In the genomic region with DNA sequence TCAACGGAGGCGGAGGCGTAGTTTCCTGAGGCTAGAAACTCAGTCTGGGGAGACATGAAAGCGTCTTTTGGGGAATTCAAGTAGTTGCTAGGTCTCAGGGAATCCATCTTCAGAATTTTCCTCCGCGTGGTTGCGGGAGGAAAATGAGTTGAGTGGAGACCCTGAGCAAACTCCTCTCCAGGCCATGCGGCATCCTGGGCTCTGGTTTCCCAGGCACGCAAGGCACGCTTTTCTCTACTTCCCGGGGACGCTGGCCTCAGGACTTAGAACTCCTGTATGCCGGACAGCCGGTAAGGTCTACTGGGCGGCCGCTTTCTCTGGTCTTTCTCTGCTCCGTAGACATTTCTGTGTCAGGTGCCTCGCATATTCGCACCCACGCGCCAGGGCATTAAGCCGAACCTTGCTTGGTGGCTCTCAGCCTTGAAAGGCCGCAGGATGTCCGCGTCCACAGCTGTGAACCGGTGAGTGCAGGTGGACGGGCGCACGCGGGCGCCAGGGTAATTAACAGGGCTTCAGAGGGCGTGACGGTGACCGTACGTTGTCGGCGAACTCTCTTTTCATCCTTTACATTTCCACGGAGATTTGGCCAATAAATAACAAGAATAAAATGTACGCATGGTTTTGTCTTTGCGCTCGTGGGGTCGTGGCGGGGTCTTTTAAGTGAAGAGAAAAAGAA, we compare ENCODE assay signal across 8 cellular contexts. TPM values are rescaled to one million over a fixed set of nuclear protein-coding genes. Genes with fewer than 3 reads are reported as not detected.
DNase-seq lines count a peak whose midpoint lies in the region; ATAC-seq and TF ChIP-seq lines count a peak whose summit lies in the region.

No MANE protein-coding gene starts in this region.

- H3K36me3 ChIP-seq in SK-N-SH (replicated peaks in 1 of 2; ENCODE audit: control insufficient read depth in 1 of 2, insufficient read depth in 2 of 2, low read length in 1 of 2) = no peaks in the 10 kb centered on the region
- H3K36me3 ChIP-seq in iPS-18a (ENCODE audit: control insufficient read depth, low read depth, low read length) = no peaks in the 10 kb centered on the region

- H3K4me3 ChIP-seq in SK-N-SH (ENCODE audit: low read depth in 2 of 2, low read length in 1 of 2) = peak overlapping the region; percentile 62 to 80
- H3K4me3 ChIP-seq in iPS-18a (ENCODE audit: low read length) = peak overlapping the region; percentile 75

- H3K27ac Mint-ChIP-seq in activated T-cell treated with anti-CD3 and anti-CD28 coated beads, Interleukin-2, amount 50 U/mL, for 72 hours = no peak overlapping the region
- H3K27ac Mint-ChIP-seq in stimulated activated naive CD8-positive, alpha-beta T cell treated with anti-CD3 and anti-CD28 coated beads, Interleukin-15, amount 100 ng/mL, for 72 hours = peak overlapping the region in 1 of 2 donors; percentile 71

- peak overlapping the region; percentile 90 for H3K4me2 ChIP-seq in SK-N-SH

- DNase-seq in SK-N-SH (no peak), NCI-H446 (lab: John Stamatoyannopoulos, UW) (no peak), superior temporal gyrus (ENCODE audit: extremely low spot score) (no peak)
- DNase-seq in activated T-cell treated with anti-CD3 and anti-CD28 coated beads, Interleukin-2, amount 50 U/mL, for 72 hours = peak in 1 of 2 donors; percentile 5
- DNase-seq in stimulated activated naive CD8-positive, alpha-beta T cell treated with anti-CD3 and anti-CD28 coated beads, Interleukin-15, amount 100 ng/mL, for 72 hours = no peak

- 91% methylated on average over 43 of the region's 43 CpGs for WGBS in SK-N-SH (ENCODE audit: low lambda C conversion rate)

- TF ChIP-seq RAD21 in SK-N-SH (IDR thresholded peaks at IDR 0.05; ENCODE audit: low read length) = no peak

- peaks cover 0 to 26% of the 10 kb centered on the region in 2 experiments; a peak in 3 of 4 replicates for H3K4me1 ChIP-seq in SK-N-SH (ENCODE audit: control insufficient read depth in 1 of 2, insufficient read depth in 2 of 2, low read depth in 1 of 2, low read length in 1 of 2)
- H3K4me1 ChIP-seq in iPS-18a (ENCODE audit: control insufficient read depth, low read depth, low read length) = peaks cover 36% of the 10 kb centered on the region

- H3K27ac ChIP-seq in SK-N-SH (ENCODE audit: low read depth in 2 of 2, low read length in 1 of 2) = no peak overlapping the region
- no peak overlapping the region for H3K27ac ChIP-seq in iPS-18a (ENCODE audit: low read length)

- no peak for TF ChIP-seq EP300 in SK-N-SH (IDR thresholded peaks at IDR 0.05; ENCODE audit: borderline replicate concordance in 1 of 2, low read depth in 1 of 2, low read length in 1 of 2)

- H3K4me1 Mint-ChIP-seq in activated T-cell treated with anti-CD3 and anti-CD28 coated beads, Interleukin-2, amount 50 U/mL, for 72 hours (ENCODE audit: low read depth) = peaks cover 32% of the 10 kb centered on the region
- peaks cover 36% of the 10 kb centered on the region for H3K4me1 Mint-ChIP-seq in stimulated activated naive CD8-positive, alpha-beta T cell treated with anti-CD3 and anti-CD28 coated beads, Interleukin-15, amount 100 ng/mL, for 72 hours

- CTCF ChIA-PET in SK-N-SH (lab: Yijun Ruan, JAX) = interaction anchor here (1.1 to 2.7 kb wide), 5 partner anchors 8 to 32 kb away, joined by 3 to 13 read pairs (median 11); no protein-coding TSS in a partner anchor

- no peaks in the 10 kb centered on the region for H3K9me3 Mint-ChIP-seq in activated T-cell treated with anti-CD3 and anti-CD28 coated beads, Interleukin-2, amount 50 U/mL, for 72 hours
- no peaks in the 10 kb centered on the region for H3K9me3 Mint-ChIP-seq in stimulated activated naive CD8-positive, alpha-beta T cell treated with anti-CD3 and anti-CD28 coated beads, Interleukin-15, amount 100 ng/mL, for 72 hours

- H3K36me3 Mint-ChIP-seq in activated T-cell treated with anti-CD3 and anti-CD28 coated beads, Interleukin-2, amount 50 U/mL, for 72 hours (ENCODE audit: insufficient read depth in 2 of 2) = peaks cover 2 to 3% of the 10 kb centered on the region in 2 donors

- H4K20me1 ChIP-seq in SK-N-SH (ENCODE audit: insufficient read depth) = no peaks in the 10 kb centered on the region

- H3K9ac ChIP-seq in SK-N-SH = no peak overlapping the region
- no peak overlapping the region for H3K9ac ChIP-seq in iPS-18a (ENCODE audit: low read length)

- H3K27me3 Mint-ChIP-seq in activated T-cell treated with anti-CD3 and anti-CD28 coated beads, Interleukin-2, amount 50 U/mL, for 72 hours (ENCODE audit: low read depth) = peaks cover 55% of the 10 kb centered on the region
- peaks cover 61% of the 10 kb centered on the region for H3K27me3 Mint-ChIP-seq in stimulated activated naive CD8-positive, alpha-beta T cell treated with anti-CD3 and anti-CD28 coated beads, Interleukin-15, amount 100 ng/mL, for 72 hours

- H3F3A ChIP-seq in SK-N-SH (replicated peaks; ENCODE audit: insufficient read depth) = peaks cover 9% of the 10 kb centered on the region

- ATAC-seq in SK-N-SH treated with all-trans-retinoic acid at 6 μM for 48 hours = no peak
- ATAC-seq in activated T-cell treated with anti-CD3 and anti-CD28 coated beads, Interleukin-2, amount 50 U/mL, for 72 hours (replicated peaks in 1 of 2) = peak in 1 of 2 donors; percentile 31
- ATAC-seq in stimulated activated naive CD8-positive, alpha-beta T cell treated with anti-CD3 and anti-CD28 coated beads, Interleukin-15, amount 100 ng/mL, for 72 hours = no peak
- ATAC-seq in GM21723 (IDR thresholded peaks at IDR 0.05; ENCODE audit: unreplicated experiment) = no peak

- 0 out of 2 replicates have a peak overlapping the region, but pooled peaks have one; percentile 79 for H2AFZ ChIP-seq in SK-N-SH (ENCODE audit: low read depth)

- TF ChIP-seq CTCF in SK-N-SH (IDR thresholded peaks at IDR 0.05) = no peak

- H3K9me2 ChIP-seq in SK-N-SH = no peaks in the 10 kb centered on the region

- no peaks in the 10 kb centered on the region for H3K9me3 ChIP-seq in SK-N-SH
- no peaks in the 10 kb centered on the region for H3K9me3 ChIP-seq in iPS-18a (ENCODE audit: control insufficient read depth, low read depth, low read length)

- no peaks in the 10 kb centered on the region for H3K79me2 ChIP-seq in SK-N-SH (ENCODE audit: insufficient read depth)

- POLR2A ChIA-PET in SK-N-SH (lab: Yijun Ruan, JAX) = no interaction called here

- no peaks in the 10 kb centered on the region for H3K27me3 ChIP-seq in SK-N-SH (ENCODE audit: insufficient read depth)
- peaks cover 59% of the 10 kb centered on the region for H3K27me3 ChIP-seq in iPS-18a (ENCODE audit: control insufficient read depth, insufficient read depth, low read length)

- H3K4me3 Mint-ChIP-seq in activated T-cell treated with anti-CD3 and anti-CD28 coated beads, Interleukin-2, amount 50 U/mL, for 72 hours = peak overlapping the region; percentile 75 to 78
- H3K4me3 Mint-ChIP-seq in stimulated activated naive CD8-positive, alpha-beta T cell treated with anti-CD3 and anti-CD28 coated beads, Interleukin-15, amount 100 ng/mL, for 72 hours = peak overlapping the region; percentile 73 to 85

TF ChIP-seq in SK-N-SH, 30 proteins besides CTCF, POLR2A, EP300 and RAD21 (continues in another document):
- TF ChIP-seq CHD2 (IDR thresholded peaks at IDR 0.05; ENCODE audit: low read length, partially characterized antibody) (no peak), GATA2 (CRISPR knock-in tag; IDR thresholded peaks at IDR 0.05) (no peak), RCOR1 (IDR thresholded peaks at IDR 0.05; ENCODE audit: low read length) (no peak), SIN3A (IDR thresholded peaks at IDR 0.05; ENCODE audit: borderline replicate concordance, low read depth, low read length) (no peak), EZH2phosphoT487 (IDR thresholded peaks at IDR 0.05; ENCODE audit: borderline replicate concordance, low read depth) (no peak), TEAD4 (IDR thresholded peaks at IDR 0.05; ENCODE audit: borderline replicate concordance, insufficient read depth) (no peak), YY1 (IDR thresholded peaks at IDR 0.05; ENCODE audit: low read depth) (no peak)
- TF ChIP-seq, protein P1, sequence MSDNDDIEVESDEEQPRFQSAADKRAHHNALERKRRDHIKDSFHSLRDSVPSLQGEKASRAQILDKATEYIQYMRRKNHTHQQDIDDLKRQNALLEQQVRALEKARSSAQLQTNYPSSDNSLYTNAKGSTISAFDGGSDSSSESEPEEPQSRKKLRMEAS (IDR thresholded peaks at IDR 0.05; ENCODE audit: low read depth) = no peak
- TF ChIP-seq, protein P2, sequence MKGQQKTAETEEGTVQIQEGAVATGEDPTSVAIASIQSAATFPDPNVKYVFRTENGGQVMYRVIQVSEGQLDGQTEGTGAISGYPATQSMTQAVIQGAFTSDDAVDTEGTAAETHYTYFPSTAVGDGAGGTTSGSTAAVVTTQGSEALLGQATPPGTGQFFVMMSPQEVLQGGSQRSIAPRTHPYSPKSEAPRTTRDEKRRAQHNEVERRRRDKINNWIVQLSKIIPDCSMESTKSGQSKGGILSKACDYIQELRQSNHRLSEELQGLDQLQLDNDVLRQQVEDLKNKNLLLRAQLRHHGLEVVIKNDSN (IDR thresholded peaks at IDR 0.05; ENCODE audit: borderline replicate concordance, low read depth) = no peak

TF ChIP-seq in SK-N-SH treated with all-trans-retinoic acid at 6 μM for 48 hours, 23 proteins besides CTCF, POLR2A, EP300 and RAD21 (continues in another document):
- TF ChIP-seq SNAI2 (CRISPR knock-in tag; IDR thresholded peaks at IDR 0.05) (no peak), PPARA (CRISPR knock-in tag; IDR thresholded peaks at IDR 0.05; ENCODE audit: borderline replicate concordance) (no peak), ZFP3 (CRISPR knock-in tag; IDR thresholded peaks at IDR 0.05) (no peak), RARB (CRISPR knock-in tag; IDR thresholded peaks at IDR 0.05) (no peak), ZNF70 (CRISPR knock-in tag; IDR thresholded peaks at IDR 0.05) (no peak), OSR1 (CRISPR knock-in tag; IDR thresholded peaks at IDR 0.05) (no peak), TOX (CRISPR knock-in tag; IDR thresholded peaks at IDR 0.05; ENCODE audit: borderline replicate concordance) (no peak)
- TF ChIP-seq, protein P3, sequence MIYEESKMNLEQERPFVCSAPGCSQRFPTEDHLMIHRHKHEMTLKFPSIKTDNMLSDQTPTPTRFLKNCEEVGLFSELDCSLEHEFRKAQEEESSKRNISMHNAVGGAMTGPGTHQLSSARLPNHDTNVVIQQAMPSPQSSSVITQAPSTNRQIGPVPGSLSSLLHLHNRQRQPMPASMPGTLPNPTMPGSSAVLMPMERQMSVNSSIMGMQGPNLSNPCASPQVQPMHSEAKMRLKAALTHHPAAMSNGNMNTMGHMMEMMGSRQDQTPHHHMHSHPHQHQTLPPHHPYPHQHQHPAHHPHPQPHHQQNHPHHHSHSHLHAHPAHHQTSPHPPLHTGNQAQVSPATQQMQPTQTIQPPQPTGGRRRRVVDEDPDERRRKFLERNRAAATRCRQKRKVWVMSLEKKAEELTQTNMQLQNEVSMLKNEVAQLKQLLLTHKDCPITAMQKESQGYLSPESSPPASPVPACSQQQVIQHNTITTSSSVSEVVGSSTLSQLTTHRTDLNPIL (CRISPR knock-in tag; IDR thresholded peaks at IDR 0.05; ENCODE audit: low read depth) = no peak

RNA-seq across cellular contexts. Expression of gene RBM20, which starts 1.0 kb away (rescaled TPM):
- 0.64 and 0.67 TPM in 2 replicates for polyA plus RNA-seq in SK-N-SH (2012; rRNA removed)
- polyA plus RNA-seq in SK-N-SH (2012; cell fraction: cytosol; rRNA removed) = 0.71 and 0.88 TPM in 2 replicates
- 3.3 and 7.6 TPM in 2 replicates for polyA plus RNA-seq in SK-N-SH (2012; cell fraction: nucleus; rRNA removed)
- under 1 TPM; 0.37 to 0.72 TPM for total RNA-seq in activated T-cell treated with anti-CD3 and anti-CD28 coated beads, Interleukin-2, amount 50 U/mL, for 72 hours
